8 cellular contexts compared by ENCODE assay signal in the genomic region with DNA sequence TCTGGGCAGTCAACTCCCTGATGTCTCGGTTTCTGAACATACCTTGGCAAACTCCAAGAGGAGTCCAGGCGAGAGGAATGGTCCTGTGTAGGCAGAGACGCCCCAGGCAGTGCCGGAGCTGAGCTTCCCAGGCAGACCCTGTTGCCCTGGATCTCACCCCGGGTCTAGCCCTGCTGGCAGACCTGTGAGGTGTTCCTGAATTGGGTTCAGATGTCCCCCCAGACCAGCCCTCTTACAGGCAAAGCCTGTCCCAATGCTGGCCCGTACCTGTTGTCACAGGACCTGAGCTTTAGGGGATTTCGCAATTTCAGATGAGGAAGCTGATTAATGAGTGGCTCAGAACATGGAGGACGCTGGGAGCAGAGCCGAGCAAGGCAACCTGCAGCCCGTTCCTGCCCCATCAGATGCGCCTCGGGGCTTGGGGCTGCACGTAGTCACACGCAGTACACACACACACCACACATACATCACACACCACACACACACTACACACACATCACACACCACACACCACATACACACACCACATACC. TPM values are rescaled to one million over a fixed set of nuclear protein-coding genes. Genes with fewer than 3 reads are reported as not detected.
DNase-seq lines count a peak whose midpoint lies in the region; ATAC-seq and TF ChIP-seq lines count a peak whose summit lies in the region.

No MANE protein-coding gene starts in this region.

- no peak overlapping the region for H4K8ac ChIP-seq in mesenchymal stem cell (ENCODE audit: low read length)

- POLR2A ChIA-PET in Panc1 (lab: Charles Lee) = no interaction called here

- no peak overlapping the region for H2BK120ac ChIP-seq in mesenchymal stem cell (ENCODE audit: low read depth, low read length)

- H3K23ac ChIP-seq in mesenchymal stem cell (ENCODE audit: low read length in 2 of 2) = peak overlapping the region in 1 of 2 experiments; percentile 48

- H2AFZ ChIP-seq in mesenchymal stem cell (ENCODE audit: low read depth, low read length) = no peak overlapping the region

- in situ Hi-C loops in Panc1 (cut with HindIII; ENCODE audit: low pct_unique_long_range_greater_than_20kb, low sequenced_read_pairs) = no loop called here

- intact Hi-C loops in Panc1 (cut with micrococcal nuclease; ENCODE audit: unreplicated experiment) = no loop called here
- intact Hi-C loops in Right ventricle myocardium superior (cut with DNase I) = no loop called here

- WGBS in mesenchymal stem cell = 75% methylated on average over 14 of the region's 14 CpGs
- 36% methylated on average over 14 of the region's 14 CpGs for WGBS in urinary bladder

- H3K27ac ChIP-seq in Panc1 (ENCODE audit: low read length) (no peak overlapping the region), mesenchymal stem cell (ENCODE audit: low read length, poor library complexity, severe bottlenecking) (no peak overlapping the region), urinary bladder (ENCODE audit: low read depth) (peak overlapping the region; percentile 65)

- H3K27me3 ChIP-seq in Panc1 (ENCODE audit: control insufficient read depth, insufficient read depth, low read length) = peaks cover 2% of the 10 kb centered on the region; the same call in 1 of the 2 replicates
- H3K27me3 ChIP-seq in mesenchymal stem cell (ENCODE audit: control insufficient read depth in 1 of 2, insufficient read depth in 1 of 2, low read length in 2 of 2) = peaks cover 41 to 42% of the 10 kb centered on the region in 2 experiments

- H3K9me3 ChIP-seq in Panc1 (ENCODE audit: control insufficient read depth, insufficient read depth, low read depth, low read length) (no peaks in the 10 kb centered on the region), mesenchymal stem cell (ENCODE audit: control insufficient read depth, low read length) (peaks cover 6% of the 10 kb centered on the region)

- H3K4ac ChIP-seq in mesenchymal stem cell (ENCODE audit: low read depth in 1 of 2, low read length in 2 of 2) = no peak overlapping the region

- H3K4me3 ChIP-seq in Panc1 (ENCODE audit: low read depth in 2 of 2, low read length in 2 of 2) (no peak overlapping the region), mesenchymal stem cell (ENCODE audit: insufficient read depth in 1 of 2, low read depth in 1 of 2, low read length in 2 of 2) (no peak overlapping the region), urinary bladder (ENCODE audit: low read depth, low read length) (no peak overlapping the region)

- H2AK5ac ChIP-seq in mesenchymal stem cell (ENCODE audit: low read length, severe bottlenecking) = peak overlapping the region; percentile 35

- BruUV-seq in Panc1 (replicated peaks; lab: Mats Ljungman, UMichigan) = no TSS peak

- H3K36me3 ChIP-seq in Panc1 (ENCODE audit: control insufficient read depth, insufficient read depth, low read length) (no peaks in the 10 kb centered on the region), mesenchymal stem cell (ENCODE audit: control insufficient read depth in 1 of 2, insufficient read depth in 2 of 2, low read depth in 1 of 2, low read length in 2 of 2) (no peaks in the 10 kb centered on the region), urinary bladder (ENCODE audit: insufficient read depth) (no peaks in the 10 kb centered on the region)

- H3K4me1 ChIP-seq in Panc1 (ENCODE audit: control insufficient read depth, insufficient read depth, low read length) (no peaks in the 10 kb centered on the region), mesenchymal stem cell (ENCODE audit: control insufficient read depth, insufficient read depth, low read depth, low read length) (peaks cover 11% of the 10 kb centered on the region), urinary bladder (ENCODE audit: insufficient read depth) (no peaks in the 10 kb centered on the region)

- CTCF ChIA-PET in Panc1 (lab: Charles Lee) = no interaction called here

- no peak overlapping the region for H3K18ac ChIP-seq in mesenchymal stem cell (ENCODE audit: low read depth in 1 of 2, low read length in 2 of 2)

- H3K4me2 ChIP-seq in mesenchymal stem cell (ENCODE audit: low read length, poor library complexity, severe bottlenecking) = no peak overlapping the region

- ATAC-seq in Panc1 = peak; percentile 79
- ATAC-seq in GM21390 (IDR thresholded peaks at IDR 0.05; ENCODE audit: unreplicated experiment) = no peak
- ATAC-seq in Right ventricle myocardium superior (ENCODE audit: poor library complexity) = no peak

- no peak overlapping the region for H2BK5ac ChIP-seq in mesenchymal stem cell (ENCODE audit: low read depth, low read length, poor library complexity, severe bottlenecking)

- TF ChIP-seq CTCF in GM20000 (IDR thresholded peaks at IDR 0.05; ENCODE audit: extremely low read depth, missing control alignments) (no peak), Panc1 (IDR thresholded peaks at IDR 0.05) (no peak)

- no peak overlapping the region for H2BK15ac ChIP-seq in mesenchymal stem cell (ENCODE audit: low read depth, poor library complexity, severe bottlenecking)

- DNase-seq in GM20000 (ENCODE audit: low spot score) (peak; percentile 50), Panc1 (ENCODE audit: low read depth, low spot score) (no peak), mesenchymal stem cell (peak; percentile 11), Right ventricle myocardium superior (no peak), DMS114 treated with DMSO at 0.1 percent for 48 hours (lab: John Stamatoyannopoulos, UW; ENCODE audit: unreplicated experiment) (no peak)
- peak; percentile 43 for DNase-seq in activated effector memory CD4-positive, alpha-beta T cell treated with Interleukin-2 at 50 U/mL for 16 hours

- H3K79me1 ChIP-seq in mesenchymal stem cell (replicated peaks; ENCODE audit: low read length, poor library complexity, severe bottlenecking) = no peaks in the 10 kb centered on the region

- no peak overlapping the region for H3K9ac ChIP-seq in mesenchymal stem cell (ENCODE audit: low read length)

- no peak overlapping the region for H4K91ac ChIP-seq in mesenchymal stem cell (ENCODE audit: low read length)

- peak overlapping the region in 1 of 2 experiments; percentile 61 for H3K14ac ChIP-seq in mesenchymal stem cell (ENCODE audit: low read length in 2 of 2)

- H2BK12ac ChIP-seq in mesenchymal stem cell (ENCODE audit: low read length in 2 of 2) = no peak overlapping the region

RNA-seq across cellular contexts. Expression of a gene that starts 38.5 kb away (rescaled TPM):
- 0.72 TPM for total RNA-seq in Panc1 (2021; ENCODE audit: unreplicated experiment)
- 1.7 TPM for polyA plus RNA-seq in Panc1 (2012; ENCODE audit: insufficient read length)
- 24.7 TPM for polyA plus RNA-seq in mesenchymal stem cell (2013, experiment 1 of 2)
- 24.2 TPM for polyA plus RNA-seq in mesenchymal stem cell (2013, experiment 2 of 2)
- total RNA-seq in urinary bladder = 13.5 TPM
- 33.2 TPM for polyA plus RNA-seq in urinary bladder
- 3.3 TPM for total RNA-seq in Right ventricle myocardium superior

Comparison
In these comparisons a context has a peak if more than half of its experiments do, and no peak if none do; other contexts are left out.
1. DNase-seq: peak in GM20000 (single experiment), activated effector memory CD4-positive, alpha-beta T cell treated with Interleukin-2 at 50 U/mL for 16 hours (single experiment) and mesenchymal stem cell (single experiment); none in Panc1 (single experiment), Right ventricle myocardium superior (single experiment) and DMS114 treated with DMSO at 0.1 percent for 48 hours (single experiment).